16 cellular contexts compared by ENCODE assay signal in the genomic region with DNA sequence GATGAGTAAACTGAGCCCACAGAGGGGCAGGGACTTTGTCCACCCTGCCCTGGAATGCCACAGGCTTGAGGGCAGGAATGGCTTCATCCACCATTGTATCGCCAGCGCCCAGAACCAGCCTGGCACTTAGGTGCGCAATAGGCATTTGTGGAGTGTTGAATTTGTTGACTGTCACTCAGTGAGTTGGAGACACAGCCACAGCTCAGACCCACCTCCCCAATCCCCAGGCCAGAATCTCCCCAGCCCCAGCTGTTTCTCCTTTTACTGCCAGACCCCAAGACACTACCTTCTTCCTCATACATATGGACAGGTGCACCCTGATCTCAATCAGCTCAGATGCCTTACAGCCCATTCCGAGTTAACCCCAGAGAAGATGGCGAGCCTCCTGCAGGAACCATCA.
DNase-seq lines count a peak whose midpoint lies in the region; ATAC-seq and TF ChIP-seq lines count a peak whose summit lies in the region.
"Had no signal": no experiment of that assay in that cellular context is flagged by ENCODE, and none has a peak within 500 bp of the region (broad histone marks: within the 10 kb centered on the region; RNA-seq: fewer than 3 reads in every experiment).

No MANE protein-coding gene starts in this region.

- ATAC-seq in activated CD8-positive, alpha-beta memory T cell treated with anti-CD3 and anti-CD28 coated beads, Interleukin-2, amount 10 ng/mL, durations not matched to agents 7 days and 5 days = no peak
- ATAC-seq: CD8-positive, alpha-beta T cell had no signal

- H3K36me3 Mint-ChIP-seq in activated CD8-positive, alpha-beta memory T cell treated with anti-CD3 and anti-CD28 coated beads, Interleukin-2, amount 10 ng/mL, durations not matched to agents 7 days and 5 days = no peaks in the 10 kb centered on the region
- H3K36me3 Mint-ChIP-seq in HFFc6 (ENCODE audit: low read depth) = no peaks in the 10 kb centered on the region
- H3K36me3 Mint-ChIP-seq: CD14-positive monocyte; CD8-positive, alpha-beta T cell had no signal

- H3K4me3 ChIP-seq in neuronal stem cell (ENCODE audit: low read length in 2 of 2) = no peak overlapping the region
- no peak overlapping the region for H3K4me3 ChIP-seq in stomach
- H3K4me3 ChIP-seq in uterus = no peak overlapping the region

- no peak overlapping the region for H2BK12ac ChIP-seq in neuronal stem cell (ENCODE audit: low read length)

- CTCF ChIA-PET in activated CD8-positive, alpha-beta memory T cell treated with anti-CD3 and anti-CD28 coated beads, Interleukin-2, amount 10 ng/mL, durations not matched to agents 7 days and 5 days (lab: Charles Lee) = no interaction called here

- in situ Hi-C loops in KBM-7 (cut with MboI; ENCODE audit: low pct_unique_long_range_greater_than_20kb, low sequenced_read_pairs) = no loop called here

- H3K4me1 Mint-ChIP-seq in activated CD8-positive, alpha-beta memory T cell treated with anti-CD3 and anti-CD28 coated beads, Interleukin-2, amount 10 ng/mL, durations not matched to agents 7 days and 5 days = no peaks in the 10 kb centered on the region
- no peaks in the 10 kb centered on the region for H3K4me1 Mint-ChIP-seq in HFFc6 (ENCODE audit: low read depth)
- H3K4me1 Mint-ChIP-seq: CD14-positive monocyte had no signal

- no peaks in the 10 kb centered on the region for H3K4me1 ChIP-seq in neuronal stem cell (ENCODE audit: control insufficient read depth in 2 of 2, insufficient read depth in 1 of 2, low read depth in 1 of 2, low read length in 2 of 2)
- no peaks in the 10 kb centered on the region for H3K4me1 ChIP-seq in stomach
- no peaks in the 10 kb centered on the region for H3K4me1 ChIP-seq in uterus

- H3K23ac ChIP-seq in neuronal stem cell (ENCODE audit: low read depth, low read length, poor library complexity) = no peak overlapping the region

- H2BK120ac ChIP-seq in neuronal stem cell (ENCODE audit: low read depth, low read length) = no peak overlapping the region

- H3K18ac ChIP-seq in neuronal stem cell (ENCODE audit: low read length) = peak overlapping the region; percentile 41

- no peak for TF ChIP-seq EP300 in stomach (IDR thresholded peaks at IDR 0.05)

- no peak overlapping the region for H2AK5ac ChIP-seq in neuronal stem cell (ENCODE audit: low read depth, low read length)

- H3K9ac ChIP-seq in neuronal stem cell (ENCODE audit: low read depth, low read length, poor library complexity) = no peak overlapping the region

- no peaks in the 10 kb centered on the region for H3K9me3 Mint-ChIP-seq in activated CD8-positive, alpha-beta memory T cell treated with anti-CD3 and anti-CD28 coated beads, Interleukin-2, amount 10 ng/mL, durations not matched to agents 7 days and 5 days (ENCODE audit: low read depth)
- peaks cover 4% of the 10 kb centered on the region; the same call in 1 of the 2 replicates for H3K9me3 Mint-ChIP-seq in HFFc6
- H3K9me3 Mint-ChIP-seq: CD8-positive, alpha-beta T cell had no signal

- H2AFZ ChIP-seq in neuronal stem cell (ENCODE audit: low read length) = no peak overlapping the region

- H3K14ac ChIP-seq in neuronal stem cell (ENCODE audit: low read length) = no peak overlapping the region

- TF ChIP-seq CTCF in stomach (IDR thresholded peaks at IDR 0.05) = no peak
- TF ChIP-seq CTCF in HFFc6 (IDR thresholded peaks at IDR 0.05) = no peak
- TF ChIP-seq CTCF in uterus (IDR thresholded peaks at IDR 0.05) = no peak

- no peak overlapping the region for H2BK5ac ChIP-seq in neuronal stem cell (ENCODE audit: low read length)

- H3K4me2 ChIP-seq in neuronal stem cell (ENCODE audit: insufficient read depth, low read length, poor library complexity, severe bottlenecking) = no peak overlapping the region

- H3K27me3 ChIP-seq in neuronal stem cell (ENCODE audit: control insufficient read depth in 3 of 3, insufficient read depth in 3 of 3, low read depth in 1 of 3, low read length in 3 of 3) (no peaks in the 10 kb centered on the region), stomach (peaks cover 0 to 77% (median 7%) of the 10 kb centered on the region in 3 donors), uterus (no peaks in the 10 kb centered on the region)

- no peak for TF ChIP-seq POLR2A in stomach (IDR thresholded peaks at IDR 0.05)
- no peak for TF ChIP-seq POLR2A in uterus (IDR thresholded peaks at IDR 0.05)

- H4K91ac ChIP-seq in neuronal stem cell (ENCODE audit: low read depth, low read length, poor library complexity) = no peak overlapping the region

- WGBS in neuronal stem cell (ENCODE audit: extremely low coverage in 2 of 2, insufficient read length in 2 of 2, insufficient replicate concordance in 1 of 2), 2 donors = no CpG with 5 or more reads among the region's 5 CpGs
- WGBS in stomach, 5 donors = 77 to 88% (median 86%) methylated on average over 2 to 5 of the region's 5 CpGs

- no peak overlapping the region for H2BK15ac ChIP-seq in neuronal stem cell (ENCODE audit: low read length)

- H3K79me1 ChIP-seq in neuronal stem cell (ENCODE audit: low read depth, low read length) = no peaks in the 10 kb centered on the region

- H3K27me3 Mint-ChIP-seq in activated CD8-positive, alpha-beta memory T cell treated with anti-CD3 and anti-CD28 coated beads, Interleukin-2, amount 10 ng/mL, durations not matched to agents 7 days and 5 days = peaks cover 12% of the 10 kb centered on the region
- H3K27me3 Mint-ChIP-seq in HFFc6 (ENCODE audit: insufficient read depth) = peaks cover 7% of the 10 kb centered on the region

- H3K36me3 ChIP-seq in neuronal stem cell (replicated peaks in 1 of 2; ENCODE audit: control insufficient read depth in 2 of 2, insufficient read depth in 2 of 2, low read length in 2 of 2) (no peaks in the 10 kb centered on the region), stomach (no peaks in the 10 kb centered on the region), uterus (no peaks in the 10 kb centered on the region)

- H3K27ac Mint-ChIP-seq in activated CD8-positive, alpha-beta memory T cell treated with anti-CD3 and anti-CD28 coated beads, Interleukin-2, amount 10 ng/mL, durations not matched to agents 7 days and 5 days = no peak overlapping the region
- H3K27ac Mint-ChIP-seq in HFFc6 = no peak overlapping the region
- H3K27ac Mint-ChIP-seq: CD8-positive, alpha-beta T cell had no signal

- H4K8ac ChIP-seq in neuronal stem cell (ENCODE audit: low read depth, low read length) = no peak overlapping the region

- H3K4ac ChIP-seq in neuronal stem cell (ENCODE audit: low read length) = no peak overlapping the region

- no peak overlapping the region for H3K4me3 Mint-ChIP-seq in activated CD8-positive, alpha-beta memory T cell treated with anti-CD3 and anti-CD28 coated beads, Interleukin-2, amount 10 ng/mL, durations not matched to agents 7 days and 5 days
- no peak overlapping the region for H3K4me3 Mint-ChIP-seq in HFFc6
- H3K4me3 Mint-ChIP-seq: CD14-positive monocyte; CD8-positive, alpha-beta T cell had no signal

- H3K9me3 ChIP-seq in neuronal stem cell (replicated peaks in 1 of 2; ENCODE audit: control insufficient read depth in 2 of 2, insufficient read depth in 1 of 2, low read depth in 1 of 2, low read length in 2 of 2) (no peaks in the 10 kb centered on the region), stomach (no peaks in the 10 kb centered on the region), uterus (no peaks in the 10 kb centered on the region)

- H3K27ac ChIP-seq in neuronal stem cell (replicated peaks; ENCODE audit: low read length) (no peak overlapping the region), stomach (no peak overlapping the region), uterus (no peak overlapping the region)
- H3K27ac ChIP-seq: 22Rv1, HL-60 had no signal

- peak; percentile 4 for DNase-seq in activated CD8-positive, alpha-beta memory T cell treated with anti-CD3 and anti-CD28 coated beads, Interleukin-2, amount 50 U/mL, for 48 hours
- no peak for DNase-seq in activated CD8-positive, alpha-beta memory T cell treated with anti-CD3 and anti-CD28 coated beads, Interleukin-2, amount 10 ng/mL, durations not matched to agents 7 days and 5 days
- DNase-seq in neuronal stem cell (ENCODE audit: low spot score) (no peak), stomach (peak; percentile 17), HFFc6 (no peak), KBM-7 (no peak), uterus (no peak)
- DNase-seq: CD8-positive, alpha-beta T cell; COR-L47; DMS153; DMS79 treated with DMSO at 0.1 percent for 48 hours; EL; HCEC 1CT had no signal

- intact Hi-C loops in stomach (cut with DNase I; ENCODE audit: low total_unique reads) = no loop called here
- intact Hi-C loops in uterus (cut with DNase I; ENCODE audit: low total_unique reads) = no loop called here

Comparison
In these comparisons a context has a peak if more than half of its experiments do, and no peak if none do; other contexts are left out.
1. DNase-seq: peak in activated CD8-positive, alpha-beta memory T cell treated with anti-CD3 and anti-CD28 coated beads, Interleukin-2, amount 50 U/mL, for 48 hours (single experiment) and stomach (single experiment); none in activated CD8-positive, alpha-beta memory T cell treated with anti-CD3 and anti-CD28 coated beads, Interleukin-2, amount 10 ng/mL, durations not matched to agents 7 days and 5 days (single experiment), neuronal stem cell (single experiment), HFFc6 (single experiment), KBM-7 (single experiment) and uterus (0 of 2).